ENCODE assay signal across 10 cellular contexts in the genomic region with DNA sequence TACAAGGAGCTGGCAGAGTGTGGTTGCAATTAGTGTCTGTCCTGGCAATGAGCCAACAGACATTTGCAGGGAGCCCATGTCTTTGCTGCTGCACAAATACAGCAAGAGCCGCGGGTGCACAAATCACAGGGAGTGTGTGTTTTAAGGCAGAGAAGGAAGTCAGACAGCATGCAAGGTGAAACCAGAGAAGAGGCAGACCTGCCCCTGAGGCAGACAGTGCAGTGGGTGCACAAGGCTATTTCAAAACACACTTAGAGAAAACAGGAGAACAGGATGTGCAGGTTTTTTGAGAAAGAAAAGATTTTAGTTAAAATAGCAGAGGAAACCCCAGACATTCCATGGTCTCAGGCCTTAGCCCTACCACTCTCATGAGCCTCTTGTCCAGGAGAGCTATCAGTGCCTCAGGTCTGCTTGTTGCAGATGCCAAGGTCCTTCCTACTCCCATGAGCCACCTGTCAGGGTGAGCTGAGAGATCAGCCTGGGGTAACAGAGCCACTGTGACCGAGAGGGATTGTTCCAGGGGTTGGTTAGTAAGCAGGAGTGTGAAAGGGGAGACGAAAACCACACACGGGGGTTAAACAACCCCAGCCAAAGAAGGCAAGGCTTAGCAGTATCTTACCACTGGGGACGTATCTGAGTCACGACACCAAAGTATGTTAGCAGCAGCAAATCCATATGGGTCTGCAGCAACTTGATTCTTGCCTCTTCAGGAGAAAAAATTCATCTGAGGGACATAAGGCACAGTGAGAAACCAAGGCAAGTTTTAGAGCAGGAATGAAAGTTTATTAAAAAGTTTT.
A peak's percentile ranks its signal among the peaks of the same experiment; 100 is the strongest.
DNase-seq lines count a peak whose midpoint lies in the region; ATAC-seq and TF ChIP-seq lines count a peak whose summit lies in the region.
"Had no signal": no experiment of that assay in that cellular context is flagged by ENCODE, and none has a peak within 500 bp of the region (broad histone marks: within the 10 kb centered on the region; RNA-seq: fewer than 3 reads in every experiment).

No MANE protein-coding gene starts in this region.

- DNase-seq in AG09309 (ENCODE audit: low read depth) (no peak), EH (ENCODE audit: low read depth) (peak; percentile 27), NCI-H748 (lab: John Stamatoyannopoulos, UW; ENCODE audit: unreplicated experiment) (peak; percentile 85), fibroblast of mammary gland (ENCODE audit: low read depth) (peak; percentile 42), dermis blood vessel endothelial cell (no peak), cerebellum (ENCODE audit: low spot score) (no peak)
- DNase-seq: DND-41; stimulated activated CD4-positive, alpha-beta T cell treated with anti-CD3 and anti-CD28 coated beads, Interleukin-4, amount 100 ng/mL, for 4 hours had no signal

- peak; percentile 31 for TF ChIP-seq CTCF in AG09309 (IDR thresholded peaks at IDR 0.05; ENCODE audit: control insufficient read depth, insufficient read depth, low read depth, low read length, missing control alignments)
- peak; percentile 2 for TF ChIP-seq CTCF in fibroblast of mammary gland (conservative IDR thresholded peaks at IDR 0.05; ENCODE audit: control insufficient read depth, insufficient read depth, low read depth, low read length)

- ATAC-seq in HG03039 (IDR thresholded peaks at IDR 0.05; ENCODE audit: unreplicated experiment) (no peak), GM21367 (IDR thresholded peaks at IDR 0.05; ENCODE audit: unreplicated experiment) (no peak)

- no peak overlapping the region for H3K4me3 ChIP-seq in AG09309 (ENCODE audit: control insufficient read depth, low read depth, low read length)
- H3K4me3 ChIP-seq in fibroblast of mammary gland (ENCODE audit: control insufficient read depth, low read depth, low read length) = no peak overlapping the region

Comparison
In these comparisons a context has a peak if more than half of its experiments do, and no peak if none do; other contexts are left out.
1. DNase-seq: peak in EH (single experiment), NCI-H748 (single experiment) and fibroblast of mammary gland (single experiment); none in AG09309 (single experiment), dermis blood vessel endothelial cell (single experiment) and cerebellum (single experiment).